In the genomic region with DNA sequence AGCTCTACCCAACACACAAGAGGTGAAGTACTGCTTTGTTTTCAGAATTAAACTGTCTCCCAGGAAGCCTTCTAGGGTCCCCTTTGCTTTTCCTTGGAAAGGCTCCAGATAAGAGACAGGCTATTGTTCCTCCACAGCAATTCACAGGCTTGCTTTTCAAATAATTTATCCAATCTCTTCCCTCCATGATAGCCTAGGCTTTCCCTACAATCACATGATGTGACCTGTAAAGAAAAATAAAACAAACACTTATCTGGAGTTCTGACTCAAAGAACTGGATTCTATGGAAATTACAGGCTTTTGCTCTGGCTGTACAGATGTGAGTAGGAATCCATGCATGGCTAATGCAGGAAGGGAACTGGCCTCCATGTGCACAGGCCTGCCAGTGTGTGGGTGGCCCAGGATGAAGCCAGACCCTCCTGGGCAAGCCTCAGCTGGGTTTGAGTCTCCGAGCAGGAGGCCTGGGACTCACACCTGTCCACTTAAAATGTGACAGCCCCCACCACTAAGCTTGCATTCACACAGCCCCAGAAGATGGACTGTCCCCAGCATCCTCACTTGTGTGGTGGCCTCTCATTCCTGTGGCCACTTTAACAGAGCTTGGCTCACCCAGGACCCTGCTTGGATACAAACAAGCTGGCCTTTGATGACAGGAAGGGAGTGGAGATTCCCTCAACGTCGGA, we compare ENCODE assay signal across 10 cellular contexts.
DNase-seq lines count a peak whose midpoint lies in the region; ATAC-seq and TF ChIP-seq lines count a peak whose summit lies in the region.
"Had no signal": no experiment of that assay in that cellular context is flagged by ENCODE, and none has a peak within 500 bp of the region (broad histone marks: within the 10 kb centered on the region; RNA-seq: fewer than 3 reads in every experiment).

No MANE protein-coding gene starts in this region.

- intact Hi-C loops in sciatic nerve (cut with DNase I), result no loop called here

- no peak for TF ChIP-seq CTCF in foreskin keratinocyte (conservative IDR thresholded peaks at IDR 0.05)

- peaks cover 21% of the 10 kb centered on the region for H3K4me1 ChIP-seq in foreskin keratinocyte

- H3K27ac ChIP-seq in foreskin keratinocyte, result peak overlapping the region; percentile 95

- ATAC-seq in foreskin keratinocyte (peak; percentile 45), sciatic nerve (peak; percentile 35)

- H3K27me3 ChIP-seq in foreskin keratinocyte, result no peaks in the 10 kb centered on the region

- DNase-seq in H4 (ENCODE audit: low spot score), result peak; percentile 75
- DNase-seq in NCI-H69 (lab: John Stamatoyannopoulos, UW), result peak; percentile 87
- DNase-seq in foreskin keratinocyte, result peak in 1 of 2 donors; percentile 17
- no peak for DNase-seq in sciatic nerve (ENCODE audit: low spot score)
- DNase-seq in COLO668 (lab: John Stamatoyannopoulos, UW; ENCODE audit: unreplicated experiment), result no peak
- no peak for DNase-seq in Kasumi-1 (lab: John Stamatoyannopoulos, UW)
- no peak for DNase-seq in HPDE6-E6E7 (ENCODE audit: extremely low spot score)
- DNase-seq: activated gamma-delta T cell treated with Interleukin-2 at 50 U/mL for 16 hours, erythroblast, NCI-H446 had no signal

Comparison
In these comparisons a context has a peak if more than half of its experiments do, and no peak if none do; other contexts are left out.
1. DNase-seq: peak in H4 (single experiment) and NCI-H69 (single experiment); none in sciatic nerve (single experiment), COLO668 (single experiment), Kasumi-1 (0 of 2) and HPDE6-E6E7 (single experiment).